Comparison of ENCODE assay signal across 22 cellular contexts in genomic region chr10:100625821-100626220, GRCh38.
DNase-seq lines count a peak whose midpoint lies in the region; TF ChIP-seq lines count a peak whose summit lies in the region.
"Had no signal": no experiment of that assay in that cellular context is flagged by ENCODE, and none has a peak within 500 bp of the region (broad histone marks: within the 10 kb centered on the region; RNA-seq: fewer than 3 reads in every experiment).

No MANE protein-coding gene starts in this region.

- peaks cover 16% of the 10 kb centered on the region for H3K4me1 ChIP-seq in neural progenitor cell
- no peaks in the 10 kb centered on the region for H3K4me1 ChIP-seq in OCI-LY7 (ENCODE audit: insufficient read depth, low read length, poor library complexity, severe bottlenecking)
- H3K4me1 ChIP-seq: BLaER1 treated with 17β-estradiol and CSF1 and Interleukin-3, amounts not matched to agents 10 nM and 100 nM had no signal

- no peaks in the 10 kb centered on the region for H3K79me2 ChIP-seq in neural progenitor cell (ENCODE audit: low read depth)
- H3K79me2 ChIP-seq in OCI-LY7 (ENCODE audit: insufficient read depth, low read depth, low read length) = no peaks in the 10 kb centered on the region

- H3K9me2 ChIP-seq in OCI-LY7 (ENCODE audit: insufficient read depth, low read length) = no peaks in the 10 kb centered on the region
- H3K9me2 ChIP-seq: SK-N-SH had no signal

- intact Hi-C loops in OCI-LY7 (cut with micrococcal nuclease; ENCODE audit: unreplicated experiment) = no loop called here

- DNase-seq in H7 = peak; percentile 87
- peak; percentile 64 for DNase-seq in coronary artery (ENCODE audit: low spot score)
- peak; percentile 82 for DNase-seq in neural progenitor cell (ENCODE audit: low spot score)
- DNase-seq in OCI-LY7 (ENCODE audit: low spot score) = no peak
- no peak for DNase-seq in GM10266 (ENCODE audit: extremely low spot score)
- DNase-seq in medulla oblongata (ENCODE audit: extremely low spot score) = no peak
- no peak for DNase-seq in GDM1 (lab: John Stamatoyannopoulos, UW)
- DNase-seq: CD8-positive, alpha-beta T cell; DMS79; HCEC 1CT; Karpas-422; NCI-H1436; NCI-H2029; NCI-H2227 treated with DMSO at 0.1 percent for 48 hours; NCI-H510A treated with DMSO at 0.1 percent for 48 hours; PC-3; RPMI8226; SHP77 treated with DMSO at 0.1 percent for 48 hours; SK-N-SH had no signal

- no peak overlapping the region for H2AFZ ChIP-seq in neural progenitor cell (replicated peaks)
- no peak overlapping the region for H2AFZ ChIP-seq in OCI-LY7 (ENCODE audit: low read length)

- POLR2A ChIA-PET in OCI-LY7 (lab: Charles Lee) = no interaction called here

- H3K4me2 ChIP-seq in neural progenitor cell = peak overlapping the region; percentile 57
- H3K4me2 ChIP-seq in OCI-LY7 (ENCODE audit: low read length) = no peak overlapping the region
- H3K4me2 ChIP-seq: BLaER1 treated with 17β-estradiol and CSF1 and Interleukin-3, amounts not matched to agents 10 nM and 100 nM; SK-N-SH had no signal

- no peak overlapping the region for H3K9ac ChIP-seq in neural progenitor cell
- H3K9ac ChIP-seq: BLaER1 treated with 17β-estradiol and CSF1 and Interleukin-3, amounts not matched to agents 10 nM and 100 nM; SK-N-SH had no signal

- TF ChIP-seq CTCF in coronary artery (IDR thresholded peaks at IDR 0.05) (no peak), neural progenitor cell (IDR thresholded peaks at IDR 0.05) (no peak), OCI-LY7 (conservative IDR thresholded peaks at IDR 0.05; ENCODE audit: low read length) (no peak), GM10266 (IDR thresholded peaks at IDR 0.05; ENCODE audit: control insufficient read depth, insufficient read depth, low read depth, missing control alignments) (no peak)

- H3K9me3 Mint-ChIP-seq in neural progenitor cell = peaks cover 2% of the 10 kb centered on the region
- H3K9me3 Mint-ChIP-seq: CD8-positive, alpha-beta T cell had no signal

- CTCF ChIA-PET in OCI-LY7 (lab: Charles Lee; ENCODE audit: unreplicated experiment) = no interaction called here

- H4K20me1 ChIP-seq in neural progenitor cell (ENCODE audit: low read depth) (peaks cover 12% of the 10 kb centered on the region), OCI-LY7 (ENCODE audit: insufficient read depth, low read length) (no peaks in the 10 kb centered on the region)
- H4K20me1 ChIP-seq: BLaER1 treated with 17β-estradiol and CSF1 and Interleukin-3, amounts not matched to agents 10 nM and 100 nM had no signal

- H3K4me1 Mint-ChIP-seq in neural progenitor cell = peaks cover 12% of the 10 kb centered on the region

- H3K36me3 ChIP-seq in H7 (replicated peaks; ENCODE audit: control insufficient read depth, insufficient read depth, low read length) (no peaks in the 10 kb centered on the region), neural progenitor cell (no peaks in the 10 kb centered on the region), OCI-LY7 (ENCODE audit: insufficient read depth, low read length) (no peaks in the 10 kb centered on the region)
- H3K36me3 ChIP-seq: BLaER1 treated with 17β-estradiol and CSF1 and Interleukin-3, amounts not matched to agents 10 nM and 100 nM had no signal

- no peak overlapping the region for H3K4me3 Mint-ChIP-seq in neural progenitor cell
- H3K4me3 Mint-ChIP-seq: CD8-positive, alpha-beta T cell; IgD-negative memory B cell had no signal

- H3K36me3 Mint-ChIP-seq in neural progenitor cell = no peaks in the 10 kb centered on the region
- H3K36me3 Mint-ChIP-seq: CD8-positive, alpha-beta T cell had no signal

- no peaks in the 10 kb centered on the region for H3F3A ChIP-seq in neural progenitor cell (ENCODE audit: low read depth)

- H3K27ac ChIP-seq in coronary artery (no peak overlapping the region), neural progenitor cell (no peak overlapping the region), OCI-LY7 (ENCODE audit: low read depth, low read length, poor library complexity, severe bottlenecking) (no peak overlapping the region)
- H3K27ac ChIP-seq: BLaER1 treated with 17β-estradiol and CSF1 and Interleukin-3, amounts not matched to agents 10 nM and 100 nM had no signal

- no peak overlapping the region for H3K27ac Mint-ChIP-seq in neural progenitor cell
- H3K27ac Mint-ChIP-seq: CD8-positive, alpha-beta T cell; IgD-negative memory B cell had no signal

- peaks cover 3% of the 10 kb centered on the region for H3K9me3 ChIP-seq in iPS-18c (ENCODE audit: control insufficient read depth, insufficient read depth, low read length)
- H3K9me3 ChIP-seq in neural progenitor cell (ENCODE audit: low read depth) = no peaks in the 10 kb centered on the region
- no peaks in the 10 kb centered on the region for H3K9me3 ChIP-seq in OCI-LY7 (ENCODE audit: low read length)
- H3K9me3 ChIP-seq: BLaER1 treated with 17β-estradiol and CSF1 and Interleukin-3, amounts not matched to agents 10 nM and 100 nM; SK-N-SH had no signal

- peaks cover 7% of the 10 kb centered on the region for H3K27me3 Mint-ChIP-seq in neural progenitor cell (ENCODE audit: insufficient read depth, low read depth)

- H3K4me3 ChIP-seq in H7 (ENCODE audit: insufficient read depth, low read depth, low read length) (peak overlapping the region; percentile 20; the same call in 1 of the 2 replicates), coronary artery (no peak overlapping the region), iPS-18c (ENCODE audit: insufficient read depth, low read depth, low read length) (peak overlapping the region; percentile 28; the same call in 1 of the 2 replicates), neural progenitor cell (no peak overlapping the region), OCI-LY7 (ENCODE audit: low read depth, low read length, poor library complexity, severe bottlenecking) (no peak overlapping the region)
- H3K4me3 ChIP-seq: BLaER1 treated with 17β-estradiol and CSF1 and Interleukin-3, amounts not matched to agents 10 nM and 100 nM had no signal

- 0 out of 2 replicates have a peak, but pooled peaks cover 3% of the 10 kb centered on the region for H3K27me3 ChIP-seq in H7 (ENCODE audit: control insufficient read depth, insufficient read depth, low read length)
- H3K27me3 ChIP-seq in neural progenitor cell = peaks cover 77% of the 10 kb centered on the region

- BruUV-seq in OCI-LY7 (replicated peaks; lab: Mats Ljungman, UMichigan) = no TSS peak

Comparison
In these comparisons a context has a peak if more than half of its experiments do, and no peak if none do; other contexts are left out.
1. DNase-seq: peak in H7 (single experiment), coronary artery (single experiment) and neural progenitor cell (single experiment); none in OCI-LY7 (single experiment), GM10266 (single experiment), medulla oblongata (single experiment) and GDM1 (single experiment).
2. H3K4me3 ChIP-seq: peak in H7 (single experiment) and iPS-18c (single experiment); none in coronary artery (single experiment), neural progenitor cell (single experiment) and OCI-LY7 (single experiment).